ENCODE assay signal across 20 cellular contexts in the genomic region with DNA sequence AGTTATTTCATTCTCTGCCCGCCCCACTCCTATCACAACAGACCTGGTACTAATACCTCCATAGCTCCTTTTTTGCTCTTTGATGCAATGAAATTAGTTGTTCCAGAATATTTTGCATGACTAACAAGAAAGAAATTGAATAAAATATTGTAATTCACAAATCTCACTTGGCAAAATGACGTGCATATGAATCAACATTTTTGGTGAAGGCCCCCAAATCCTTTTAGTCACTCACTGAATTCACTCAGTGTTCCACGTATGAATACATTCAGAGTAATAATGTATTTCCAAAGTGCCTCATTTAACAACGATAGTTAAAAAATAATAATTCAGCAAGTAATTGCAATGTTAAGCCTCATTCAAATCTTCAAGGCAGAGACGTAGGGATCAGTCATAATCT.
DNase-seq lines count a peak whose midpoint lies in the region; ATAC-seq and TF ChIP-seq lines count a peak whose summit lies in the region.
"Had no signal": no experiment of that assay in that cellular context is flagged by ENCODE, and none has a peak within 500 bp of the region (broad histone marks: within the 10 kb centered on the region; RNA-seq: fewer than 3 reads in every experiment).

No MANE protein-coding gene starts in this region.

- TF ChIP-seq POLR2A in gastroesophageal sphincter (IDR thresholded peaks at IDR 0.05), result no peak

- H3K27me3 ChIP-seq in GM23248 (replicated peaks; ENCODE audit: insufficient read depth), result no peaks in the 10 kb centered on the region
- no peaks in the 10 kb centered on the region for H3K27me3 ChIP-seq in foreskin keratinocyte
- no peaks in the 10 kb centered on the region for H3K27me3 ChIP-seq in skeletal muscle satellite cell (ENCODE audit: control insufficient read depth, insufficient read depth, low read length)
- H3K27me3 ChIP-seq in gastroesophageal sphincter, result no peaks in the 10 kb centered on the region
- H3K27me3 ChIP-seq: BLaER1 treated with 17β-estradiol and CSF1 and Interleukin-3, amounts not matched to agents 10 nM and 100 nM had no signal

- peak; percentile 54 for ATAC-seq in foreskin keratinocyte
- no peak for ATAC-seq in stimulated activated naive CD8-positive, alpha-beta T cell treated with anti-CD3 and anti-CD28 coated beads, Interleukin-15, Interleukin-2, amounts not matched to agents 100 U/mL and 50 U/mL, for 24 hours
- no peak for ATAC-seq in gastroesophageal sphincter
- ATAC-seq: GM12878 had no signal

- H3K4me2 ChIP-seq in GM23248 (ENCODE audit: unreplicated experiment) (peak overlapping the region; percentile 22), skeletal muscle satellite cell (ENCODE audit: low read length) (peak overlapping the region; percentile 35)
- H3K4me2 ChIP-seq: BLaER1 treated with 17β-estradiol and CSF1 and Interleukin-3, amounts not matched to agents 10 nM and 100 nM; SK-N-SH had no signal

- H3K4me1 ChIP-seq in GM23248 (ENCODE audit: insufficient read depth) (peaks cover 27% of the 10 kb centered on the region), foreskin keratinocyte (no peaks in the 10 kb centered on the region), skeletal muscle satellite cell (ENCODE audit: control insufficient read depth, insufficient read depth, low read length) (peaks cover 25% of the 10 kb centered on the region), gastroesophageal sphincter (no peaks in the 10 kb centered on the region)
- H3K4me1 ChIP-seq: BLaER1 treated with 17β-estradiol and CSF1 and Interleukin-3, amounts not matched to agents 10 nM and 100 nM had no signal

- WGBS in GM23248 (ENCODE audit: low coverage in 1 of 2, low lambda C conversion rate in 2 of 2, missing lambda C conversion rate in 2 of 2), 2 experiments, result 37 to 42% methylated on average over 5 of the region's 5 CpGs
- 57 to 76% methylated on average over 5 of the region's 5 CpGs for WGBS in gastroesophageal sphincter (ENCODE audit: low coverage in 1 of 2), 2 donors

- H3K27ac ChIP-seq in GM23248, result peak overlapping the region; percentile 20; the same call in 1 of the 2 replicates
- H3K27ac ChIP-seq in foreskin keratinocyte, result no peak overlapping the region
- no peak overlapping the region for H3K27ac ChIP-seq in gastroesophageal sphincter
- H3K27ac ChIP-seq: BLaER1 treated with 17β-estradiol and CSF1 and Interleukin-3, amounts not matched to agents 10 nM and 100 nM had no signal

- H3K9ac ChIP-seq in GM23248 (no peak overlapping the region), skeletal muscle satellite cell (ENCODE audit: low read depth, low read length) (peak overlapping the region; percentile 36)
- H3K9ac ChIP-seq: BLaER1 treated with 17β-estradiol and CSF1 and Interleukin-3, amounts not matched to agents 10 nM and 100 nM; SK-N-SH had no signal

- H4K20me1 ChIP-seq in GM23248 (ENCODE audit: insufficient read depth), result no peaks in the 10 kb centered on the region
- H4K20me1 ChIP-seq: BLaER1 treated with 17β-estradiol and CSF1 and Interleukin-3, amounts not matched to agents 10 nM and 100 nM had no signal

- H3K79me2 ChIP-seq in GM23248 (ENCODE audit: insufficient read depth), result no peaks in the 10 kb centered on the region

- TF ChIP-seq EP300 in gastroesophageal sphincter (IDR thresholded peaks at IDR 0.05), result no peak

- H3K9me3 ChIP-seq in GM23248 (ENCODE audit: low read depth), result no peaks in the 10 kb centered on the region
- no peaks in the 10 kb centered on the region for H3K9me3 ChIP-seq in skeletal muscle satellite cell (replicated peaks; ENCODE audit: low read length)
- H3K9me3 ChIP-seq in gastroesophageal sphincter, result no peaks in the 10 kb centered on the region
- H3K9me3 ChIP-seq: BLaER1 treated with 17β-estradiol and CSF1 and Interleukin-3, amounts not matched to agents 10 nM and 100 nM; SK-N-SH had no signal

- in situ Hi-C loops in GM23248 (cut with MboI), result no loop called here

- H3K4me3 ChIP-seq in GM23248 (no peak overlapping the region), skeletal muscle satellite cell (ENCODE audit: low read length) (no peak overlapping the region), gastroesophageal sphincter (no peak overlapping the region)
- H3K4me3 ChIP-seq: BLaER1 treated with 17β-estradiol and CSF1 and Interleukin-3, amounts not matched to agents 10 nM and 100 nM; GM12878 had no signal

- no peak for TF ChIP-seq CTCF in foreskin keratinocyte (conservative IDR thresholded peaks at IDR 0.05)
- no peak for TF ChIP-seq CTCF in gastroesophageal sphincter (IDR thresholded peaks at IDR 0.05)

- H3K36me3 ChIP-seq in GM23248 (ENCODE audit: low read depth), result no peaks in the 10 kb centered on the region
- no peaks in the 10 kb centered on the region for H3K36me3 ChIP-seq in skeletal muscle satellite cell (ENCODE audit: insufficient read depth, low read length)
- no peaks in the 10 kb centered on the region for H3K36me3 ChIP-seq in gastroesophageal sphincter
- H3K36me3 ChIP-seq: BLaER1 treated with 17β-estradiol and CSF1 and Interleukin-3, amounts not matched to agents 10 nM and 100 nM had no signal

- peaks cover 4% of the 10 kb centered on the region for H3F3A ChIP-seq in GM23248 (ENCODE audit: insufficient read depth)

- peak; percentile 72 for DNase-seq in GM23248
- peak; percentile 11 for DNase-seq in RKO (ENCODE audit: low spot score)
- DNase-seq in foreskin keratinocyte, result peak in 1 of 2 donors; percentile 42
- no peak for DNase-seq in stimulated activated naive CD8-positive, alpha-beta T cell treated with anti-CD3 and anti-CD28 coated beads, Interleukin-15, Interleukin-2, amounts not matched to agents 100 U/mL and 50 U/mL, for 24 hours
- no peak for DNase-seq in NCI-H446 treated with DMSO at 0.1 percent for 48 hours (lab: John Stamatoyannopoulos, UW)
- DNase-seq: AML-193; CD4-positive, alpha-beta T cell; COR-L47; DMS53; KG1; MM.1S; NCI-H2029 treated with DMSO at 0.1 percent for 48 hours; NCI-H526 treated with DMSO at 0.1 percent for 48 hours; OCI-M1; SK-N-SH; SW 1271 had no signal

- H3K9me2 ChIP-seq in GM23248 (ENCODE audit: insufficient read depth), result no peaks in the 10 kb centered on the region
- H3K9me2 ChIP-seq: SK-N-SH had no signal

- H2AFZ ChIP-seq in GM23248, result no peak overlapping the region

Comparison
In these comparisons a context has a peak if more than half of its experiments do, and no peak if none do; other contexts are left out.
1. DNase-seq: peak in GM23248 (single experiment) and RKO (single experiment); none in stimulated activated naive CD8-positive, alpha-beta T cell treated with anti-CD3 and anti-CD28 coated beads, Interleukin-15, Interleukin-2, amounts not matched to agents 100 U/mL and 50 U/mL, for 24 hours (single experiment) and NCI-H446 treated with DMSO at 0.1 percent for 48 hours (single experiment).